9 cellular contexts compared by ENCODE assay signal in the genomic region with DNA sequence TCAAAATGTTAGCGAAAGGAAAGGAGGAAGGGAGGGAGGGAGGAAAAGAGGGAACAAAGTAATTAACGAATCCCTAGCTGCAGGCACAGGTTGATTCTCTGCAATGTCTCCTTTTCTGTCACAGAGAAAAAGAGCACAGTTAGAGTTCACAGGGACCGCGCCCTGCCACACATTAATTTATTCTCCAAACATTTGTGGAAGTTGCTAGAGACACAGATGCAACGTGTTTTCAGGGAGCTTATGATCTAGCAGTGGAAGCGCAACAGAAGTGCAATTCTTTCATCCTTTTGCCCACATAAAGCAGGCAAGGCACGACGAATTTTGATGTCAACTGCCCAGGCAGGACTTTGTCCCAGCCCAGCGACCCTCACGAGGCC.
DNase-seq lines count a peak whose midpoint lies in the region; ATAC-seq and TF ChIP-seq lines count a peak whose summit lies in the region.
"Had no signal": no experiment of that assay in that cellular context is flagged by ENCODE, and none has a peak within 500 bp of the region (broad histone marks: within the 10 kb centered on the region; RNA-seq: fewer than 3 reads in every experiment).

No MANE protein-coding gene starts in this region.

- no peaks in the 10 kb centered on the region for H3K79me2 ChIP-seq in hepatocyte

- H3K9me2 ChIP-seq in hepatocyte (replicated peaks; ENCODE audit: insufficient read depth), result no peaks in the 10 kb centered on the region

- peak overlapping the region; percentile 29 for H2AFZ ChIP-seq in hepatocyte

- H3K27me3 ChIP-seq in hepatocyte (no peaks in the 10 kb centered on the region), gastrocnemius medialis (no peaks in the 10 kb centered on the region)

- H3K27ac ChIP-seq in HEK293 (ENCODE audit: extremely low read depth, low read depth, low read length), result no peak overlapping the region
- peak overlapping the region; percentile 90 for H3K27ac ChIP-seq in hepatocyte
- peak overlapping the region; percentile 90 to 94 (median 93) for H3K27ac ChIP-seq in gastrocnemius medialis

- TF ChIP-seq POLR2A in gastrocnemius medialis (IDR thresholded peaks at IDR 0.05), result no peak

- H3K9me3 ChIP-seq in HEK293 (ENCODE audit: control insufficient read depth, insufficient read depth, low read depth, low read length) (no peaks in the 10 kb centered on the region), hepatocyte (ENCODE audit: low read depth) (no peaks in the 10 kb centered on the region), gastrocnemius medialis (no peaks in the 10 kb centered on the region)

- H3K36me3 ChIP-seq in HEK293 (ENCODE audit: control insufficient read depth in 2 of 2, insufficient read depth in 1 of 2, low read length in 2 of 2) (no peaks in the 10 kb centered on the region), hepatocyte (replicated peaks; ENCODE audit: insufficient read depth, low read depth) (no peaks in the 10 kb centered on the region), gastrocnemius medialis (no peaks in the 10 kb centered on the region)

- ATAC-seq in gastrocnemius medialis (no peak), HG02852 (IDR thresholded peaks at IDR 0.05; ENCODE audit: unreplicated experiment) (no peak)

- H3K4me2 ChIP-seq in hepatocyte, result peak overlapping the region; percentile 93

- in situ Hi-C loops in gastrocnemius medialis (cut with MboI; ENCODE audit: low sequenced_read_pairs in 4 of 4), result no loop called here

- H3K4me1 ChIP-seq in HEK293 (ENCODE audit: control insufficient read depth, insufficient read depth, low read length) (peaks cover 13% of the 10 kb centered on the region), hepatocyte (ENCODE audit: insufficient read depth) (peaks cover 21% of the 10 kb centered on the region), gastrocnemius medialis (peaks cover 4 to 13% of the 10 kb centered on the region in 2 donors)

- 68% methylated on average over 10 of the region's 10 CpGs for WGBS in hepatocyte (ENCODE audit: low lambda C conversion rate, missing lambda C conversion rate)

- CTCF ChIA-PET in HEK293 (lab: Yijun Ruan, JAX), result interaction anchor here (0.8 kb wide), 1 partner anchor 446 kb away, joined by 3 read pairs; no protein-coding TSS in a partner anchor

- intact Hi-C loops in gastrocnemius medialis (cut with DNase I; ENCODE audit: low total_unique reads), result loop anchor here (5.0 kb wide), 2 partner anchors 101 to 184 kb away; a partner anchor contains a TSS

- H3K4me3 ChIP-seq in HEK293 (ENCODE audit: low read depth, low read length), result no peak overlapping the region; the same call in 1 of the 2 replicates
- H3K4me3 ChIP-seq in hepatocyte, result no peak overlapping the region
- H3K4me3 ChIP-seq in gastrocnemius medialis, result peak overlapping the region; percentile 63 to 94 (median 68)

- peak; percentile 23 for DNase-seq in SW480 (ENCODE audit: low spot score)
- DNase-seq in hepatocyte (ENCODE audit: low spot score), result no peak
- no peak for DNase-seq in gastrocnemius medialis
- DNase-seq in NCI-H345 treated with DMSO at 0.1 percent for 48 hours (lab: John Stamatoyannopoulos, UW; ENCODE audit: unreplicated experiment), result no peak
- no peak for DNase-seq in NCI-H1105 treated with DMSO at 0.1 percent for 48 hours (lab: John Stamatoyannopoulos, UW)
- no peak for DNase-seq in occipital lobe (lab: John Stamatoyannopoulos, UW)
- DNase-seq: NCI-H1048 had no signal

- no peaks in the 10 kb centered on the region for H4K20me1 ChIP-seq in hepatocyte (ENCODE audit: insufficient read depth, poor library complexity, severe bottlenecking)

- no peak for TF ChIP-seq CTCF in HEK293 (tag by site-specific recombination; IDR thresholded peaks at IDR 0.05)
- TF ChIP-seq CTCF in hepatocyte (IDR thresholded peaks at IDR 0.05; ENCODE audit: poor library complexity), result no peak
- no peak for TF ChIP-seq CTCF in gastrocnemius medialis (IDR thresholded peaks at IDR 0.05 in 4 of 5, conservative IDR thresholded peaks at IDR 0.05 in 1 of 5)

- POLR2A ChIA-PET in HEK293 (lab: Yijun Ruan, JAX), result interaction anchor here (0.7 to 1.8 kb wide), 2 partner anchors 59 to 101 kb away, joined by 3 to 9 read pairs; a partner anchor contains a TSS

TF ChIP-seq in HEK293, 187 proteins besides CTCF, POLR2A, EP300 and RAD21:
- TF ChIP-seq ZNF664 (tag by site-specific recombination; IDR thresholded peaks at IDR 0.05), result no peak
- TF ChIP-seq ZNF366 (tag by site-specific recombination; conservative IDR thresholded peaks at IDR 0.05), result 0 out of 2 replicates have a peak, but pooled peaks have one; percentile 13
- no peak for TF ChIP-seq ZNF629 (tag by site-specific recombination; IDR thresholded peaks at IDR 0.05)

Comparison
In these comparisons a context has a peak if more than half of its experiments do, and no peak if none do; other contexts are left out.
1. H3K4me3 ChIP-seq: peak in gastrocnemius medialis (4 of 4); none in HEK293 (single experiment) and hepatocyte (single experiment).